ENCODE assay signal across 8 cellular contexts in genomic region chr2:61536723-61537581, GRCh38. TPM values are rescaled to one million over a fixed set of nuclear protein-coding genes. Genes with fewer than 3 reads are reported as not detected.
DNase-seq lines count a peak whose midpoint lies in the region; ATAC-seq and TF ChIP-seq lines count a peak whose summit lies in the region.

No MANE protein-coding gene starts in this region.

- POLR2A ChIA-PET in activated CD4-positive, alpha-beta T cell treated with anti-CD3 and anti-CD28 coated beads, Interleukin-2, amount 10 ng/mL, durations not matched to agents 7 days and 5 days (lab: Charles Lee) = interaction anchor here (0.6 kb wide), 1 partner anchor 97 kb away, joined by 4 read pairs; no protein-coding TSS in a partner anchor

- H3K36me3 Mint-ChIP-seq in activated CD4-positive, alpha-beta T cell treated with anti-CD3 and anti-CD28 coated beads, Interleukin-2, amount 10 ng/mL, durations not matched to agents 7 days and 5 days (ENCODE audit: low read depth) = peaks cover 24% of the 10 kb centered on the region

- peaks cover 33% of the 10 kb centered on the region for H3K4me1 Mint-ChIP-seq in activated CD4-positive, alpha-beta T cell treated with anti-CD3 and anti-CD28 coated beads, Interleukin-2, amount 10 ng/mL, durations not matched to agents 7 days and 5 days

- CTCF ChIA-PET in activated CD4-positive, alpha-beta T cell treated with anti-CD3 and anti-CD28 coated beads, Interleukin-2, amount 10 ng/mL, durations not matched to agents 7 days and 5 days (lab: Charles Lee) = no interaction called here

- no peak for TF ChIP-seq CTCF in AG10803 (conservative IDR thresholded peaks at IDR 0.05; ENCODE audit: low read length)

- peak overlapping the region; percentile 100 for H3K27ac Mint-ChIP-seq in activated CD4-positive, alpha-beta T cell treated with anti-CD3 and anti-CD28 coated beads, Interleukin-2, amount 10 ng/mL, durations not matched to agents 7 days and 5 days

- no peaks in the 10 kb centered on the region for H3K9me3 Mint-ChIP-seq in activated CD4-positive, alpha-beta T cell treated with anti-CD3 and anti-CD28 coated beads, Interleukin-2, amount 10 ng/mL, durations not matched to agents 7 days and 5 days

- no peaks in the 10 kb centered on the region for H3K27me3 Mint-ChIP-seq in activated CD4-positive, alpha-beta T cell treated with anti-CD3 and anti-CD28 coated beads, Interleukin-2, amount 10 ng/mL, durations not matched to agents 7 days and 5 days

- H3K4me3 Mint-ChIP-seq in activated CD4-positive, alpha-beta T cell treated with anti-CD3 and anti-CD28 coated beads, Interleukin-2, amount 10 ng/mL, durations not matched to agents 7 days and 5 days = peak overlapping the region; percentile 85

- ATAC-seq in GM19023 (IDR thresholded peaks at IDR 0.05; ENCODE audit: unreplicated experiment) (peak; percentile 44), HG03196 (IDR thresholded peaks at IDR 0.05; ENCODE audit: unreplicated experiment) (peak; percentile 62), left lobe of liver (peak; percentile 56)

- peak; percentile 79 for DNase-seq in AG10803 (ENCODE audit: low read depth)
- peak; percentile 57 for DNase-seq in NCI-H345 treated with DMSO at 0.1 percent for 48 hours (lab: John Stamatoyannopoulos, UW; ENCODE audit: unreplicated experiment)
- peak; percentile 94 for DNase-seq in activated CD4-positive, alpha-beta T cell treated with anti-CD3 and anti-CD28 coated beads, Interleukin-2, amount 10 ng/mL, durations not matched to agents 7 days and 5 days
- DNase-seq in cortex of kidney (lab: John Stamatoyannopoulos, UW) = peak; percentile 15
- peak; percentile 83 for DNase-seq in left lobe of liver (ENCODE audit: low spot score)
- peak; percentile 82 to 83 for DNase-seq in stimulated activated CD4-positive, alpha-beta T cell treated with anti-CD3 and anti-CD28 coated beads, Interleukin-2, amount 100 ng/mL, for 24 hours

- peak overlapping the region; percentile 94 for H3K4me3 ChIP-seq in AG10803 (ENCODE audit: low read length)

RNA-seq across cellular contexts. Expression of gene XPO1, which starts 1.2 kb away (rescaled TPM):
- total RNA-seq in activated CD4-positive, alpha-beta T cell treated with anti-CD3 and anti-CD28 coated beads, Interleukin-2, amount 10 ng/mL, durations not matched to agents 7 days and 5 days = 100 to 1,000 TPM; 208 TPM
- 34.0 TPM for total RNA-seq in left lobe of liver

Comparison
In these comparisons a context has a peak if more than half of its experiments do, and no peak if none do; other contexts are left out.
1. Peak in every context shown above with its lines: DNase-seq, ATAC-seq and H3K4me3 ChIP-seq.
2. DNase-seq: peak in every context shown above with its lines; median percentile 94 in activated CD4-positive, alpha-beta T cell treated with anti-CD3 and anti-CD28 coated beads, Interleukin-2, amount 10 ng/mL, durations not matched to agents 7 days and 5 days; 83 in left lobe of liver; 82 in stimulated activated CD4-positive, alpha-beta T cell treated with anti-CD3 and anti-CD28 coated beads, Interleukin-2, amount 100 ng/mL, for 24 hours; 79 in AG10803; 57 in NCI-H345 treated with DMSO at 0.1 percent for 48 hours; 15 in cortex of kidney.